18 cellular contexts compared by ENCODE assay signal in the genomic region with DNA sequence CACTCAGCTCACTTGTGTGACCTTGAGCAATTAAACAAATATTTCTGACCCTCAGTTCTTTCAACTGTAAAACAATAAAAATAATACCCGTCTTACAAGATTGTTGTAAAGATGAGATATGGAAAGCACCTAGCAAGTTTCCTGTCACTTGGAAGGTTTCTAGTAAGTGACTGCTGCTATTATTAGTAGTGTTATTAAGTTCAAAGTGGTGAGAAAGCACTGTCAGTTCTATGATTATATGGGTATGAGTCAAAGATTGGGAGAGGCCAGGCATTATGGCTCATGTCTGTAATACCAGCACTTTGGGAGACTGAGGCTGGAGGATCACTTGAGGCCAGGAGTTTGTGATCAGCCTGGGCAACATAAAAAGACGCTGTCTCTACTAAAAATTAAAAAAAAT.
A peak's percentile ranks its signal among the peaks of the same experiment; 100 is the strongest.
DNase-seq lines count a peak whose midpoint lies in the region; ATAC-seq, FAIRE-seq and TF ChIP-seq lines count a peak whose summit lies in the region.
"Had no signal": no experiment of that assay in that cellular context is flagged by ENCODE, and none has a peak within 500 bp of the region (broad histone marks: within the 10 kb centered on the region; RNA-seq: fewer than 3 reads in every experiment).

No MANE protein-coding gene starts in this region.

- H3K4me3 ChIP-seq in epithelial cell of esophagus (ENCODE audit: low read length) (no peak overlapping the region), psoas muscle (no peak overlapping the region), small intestine (ENCODE audit: low read depth in 1 of 2, low read length in 2 of 2) (no peak overlapping the region), dorsolateral prefrontal cortex (no peak overlapping the region)
- H3K4me3 ChIP-seq: A549, SJSA1 had no signal

- H3K9me3 ChIP-seq in psoas muscle, result no peaks in the 10 kb centered on the region
- no peaks in the 10 kb centered on the region for H3K9me3 ChIP-seq in small intestine (ENCODE audit: control insufficient read depth, low read depth)
- H3K9me3 ChIP-seq: SJSA1 had no signal

- H3K27me3 ChIP-seq in psoas muscle (ENCODE audit: insufficient read depth in 3 of 3, low read length in 2 of 3) (no peaks in the 10 kb centered on the region), small intestine (ENCODE audit: control insufficient read depth in 2 of 2, insufficient read depth in 2 of 2, low read length in 2 of 2) (no peaks in the 10 kb centered on the region), dorsolateral prefrontal cortex (no peaks in the 10 kb centered on the region)
- H3K27me3 ChIP-seq: SJSA1 had no signal

- ATAC-seq in left ventricle myocardium superior, result peak; percentile 25
- peak; percentile 62 to 82 (median 78) for ATAC-seq in psoas muscle
- ATAC-seq: A549 had no signal

- H3K4me1 ChIP-seq in psoas muscle (peaks cover 50% of the 10 kb centered on the region), small intestine (ENCODE audit: control insufficient read depth in 2 of 2, insufficient read depth in 1 of 2, low read depth in 1 of 2, low read length in 1 of 2) (peaks cover 0 to 12% of the 10 kb centered on the region in 2 donors)
- H3K4me1 ChIP-seq: A549, SJSA1 had no signal

- H3K36me3 ChIP-seq in psoas muscle (ENCODE audit: insufficient read depth in 1 of 2, low read depth in 1 of 2), result peaks cover 0 to 4% of the 10 kb centered on the region in 2 donors
- H3K36me3 ChIP-seq in small intestine (ENCODE audit: control insufficient read depth in 2 of 2, insufficient read depth in 2 of 2, low read length in 2 of 2), result no peaks in the 10 kb centered on the region
- H3K36me3 ChIP-seq: SJSA1 had no signal

- WGBS in psoas muscle, 3 donors, result 54 to 66% (median 56%) methylated on average over 2 of the region's 2 CpGs
- 45 to 64% (median 55%) methylated on average over 2 of the region's 2 CpGs for WGBS in small intestine, 3 donors

- intact Hi-C loops in left ventricle myocardium superior (cut with micrococcal nuclease), result no loop called here
- intact Hi-C loops in cardiac septum (cut with DNase I), result no loop called here
- intact Hi-C loops in psoas muscle (cut with DNase I), result no loop called here
- intact Hi-C loops in dorsolateral prefrontal cortex (cut with DNase I), result no loop called here

- FAIRE-seq in small intestine (lab: Jason Lieb, UNC), result no peak
- FAIRE-seq: A549, G401.6 had no signal

- H3K27ac ChIP-seq in psoas muscle (peak overlapping the region; percentile 74), small intestine (ENCODE audit: low read depth in 1 of 2, low read length in 1 of 2) (peak overlapping the region in 1 of 2 donors; percentile 38), dorsolateral prefrontal cortex (no peak overlapping the region)
- H3K27ac ChIP-seq: A549, SJSA1 had no signal

- DNase-seq in left ventricle myocardium superior (no peak), cardiac septum (ENCODE audit: low spot score) (no peak), epithelial cell of esophagus (ENCODE audit: low read depth) (peak; percentile 57), psoas muscle (no peak), small intestine (no peak), dorsolateral prefrontal cortex (no peak), NCI-H446 treated with DMSO at 0.1 percent for 48 hours (lab: John Stamatoyannopoulos, UW) (no peak), NCI-H1092 (lab: John Stamatoyannopoulos, UW) (no peak)
- DNase-seq: CD4-positive, alpha-beta T cell; DMS79; HFFc6; KG1; NCI-H2029; NCI-H510A treated with DMSO at 0.1 percent for 48 hours; RPMI8226 had no signal

- TF ChIP-seq CTCF in epithelial cell of esophagus (IDR thresholded peaks at IDR 0.05; ENCODE audit: insufficient read depth, low read depth, low read length, missing control alignments), result no peak
- no peak for TF ChIP-seq CTCF in psoas muscle (IDR thresholded peaks at IDR 0.05)
- no peak for TF ChIP-seq CTCF in dorsolateral prefrontal cortex (IDR thresholded peaks at IDR 0.05 in 54 of 56, conservative IDR thresholded peaks at IDR 0.05 in 2 of 56; ENCODE audit: low read depth in 1 of 56, partially characterized antibody in 56 of 56)
